In the genomic region with DNA sequence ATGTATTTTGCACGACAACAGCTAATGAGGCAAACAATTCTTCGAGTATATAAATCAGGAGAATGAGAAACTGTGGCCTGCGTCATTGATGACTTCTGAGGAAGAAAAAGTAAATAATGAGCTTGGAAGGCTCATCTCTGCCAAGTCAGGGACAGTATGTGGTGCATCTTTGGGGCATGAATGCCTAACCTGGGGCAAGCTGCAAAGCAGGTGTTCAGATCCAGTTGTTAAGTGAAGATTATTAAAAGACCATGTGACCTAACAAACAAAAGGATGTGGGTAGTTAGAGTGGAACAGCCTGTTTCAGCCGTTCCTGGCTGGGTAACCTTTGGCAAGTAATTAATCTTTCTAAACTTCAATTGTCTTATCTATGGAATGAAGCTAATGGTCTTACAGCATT, we compare ENCODE assay signal across 19 cellular contexts.
A peak's percentile ranks its signal among the peaks of the same experiment; 100 is the strongest.
DNase-seq lines count a peak whose midpoint lies in the region; ATAC-seq and TF ChIP-seq lines count a peak whose summit lies in the region.
"Had no signal": no experiment of that assay in that cellular context is flagged by ENCODE, and none has a peak within 500 bp of the region (broad histone marks: within the 10 kb centered on the region; RNA-seq: fewer than 3 reads in every experiment).

No MANE protein-coding gene starts in this region.

- H3K9me3 Mint-ChIP-seq in mesothelial cell of epicardium = no peaks in the 10 kb centered on the region
- H3K9me3 Mint-ChIP-seq: activated CD4-positive, alpha-beta T cell treated with anti-CD3 and anti-CD28 coated beads, Interleukin-2, amount 10 ng/mL, durations not matched to agents 24 days and 14 days; neural progenitor cell had no signal

- H3K36me3 ChIP-seq in adrenal gland (replicated peaks in 1 of 2) = no peaks in the 10 kb centered on the region
- H3K36me3 ChIP-seq: BE2C, neural progenitor cell had no signal

- no peak for TF ChIP-seq POLR2A in adrenal gland (IDR thresholded peaks at IDR 0.05)

- ATAC-seq in GM19328 (IDR thresholded peaks at IDR 0.05; ENCODE audit: unreplicated experiment) = no peak
- ATAC-seq: left cardiac atrium, psoas muscle had no signal

- peak overlapping the region; percentile 14 for H3K27ac Mint-ChIP-seq in mesothelial cell of epicardium
- H3K27ac Mint-ChIP-seq: activated CD4-positive, alpha-beta T cell treated with anti-CD3 and anti-CD28 coated beads, Interleukin-2, amount 10 ng/mL, durations not matched to agents 24 days and 14 days; neural progenitor cell had no signal

- peaks cover 1% of the 10 kb centered on the region for H3K27me3 Mint-ChIP-seq in mesothelial cell of epicardium (ENCODE audit: low read depth)

- no peaks in the 10 kb centered on the region for H3K9me3 ChIP-seq in adrenal gland (replicated peaks in 1 of 3)
- H3K9me3 ChIP-seq: BE2C, psoas muscle had no signal

- H3K4me1 Mint-ChIP-seq in mesothelial cell of epicardium = peaks cover 15% of the 10 kb centered on the region

- DNase-seq in NCI-H345 (lab: John Stamatoyannopoulos, UW) (peak; percentile 3), NCI-H345 treated with DMSO at 0.1 percent for 48 hours (lab: John Stamatoyannopoulos, UW; ENCODE audit: unreplicated experiment) (no peak), COLO668 (lab: John Stamatoyannopoulos, UW; ENCODE audit: unreplicated experiment) (peak; percentile 0), NCI-H748 treated with DMSO at 0.1 percent for 48 hours (lab: John Stamatoyannopoulos, UW) (peak; percentile 16), mesothelial cell of epicardium (ENCODE audit: low spot score in 2 of 2, unreplicated experiment in 2 of 2) (no peak), adrenal gland (no peak)
- DNase-seq in activated CD4-positive, CD25-positive, alpha-beta regulatory T cell (lab: John Stamatoyannopoulos, UW) = no peak
- DNase-seq: 8988T; activated CD4-positive, alpha-beta T cell treated with anti-CD3 and anti-CD28 coated beads, Interleukin-2, amount 10 ng/mL, durations not matched to agents 24 days and 14 days; BE2C; glutamatergic neuron; left cardiac atrium; NCI-H1694; NCI-H446 treated with DMSO at 0.1 percent for 48 hours; psoas muscle had no signal

- no peaks in the 10 kb centered on the region for H3K36me3 Mint-ChIP-seq in mesothelial cell of epicardium
- H3K36me3 Mint-ChIP-seq: neural progenitor cell had no signal

- TF ChIP-seq CTCF in mesothelial cell of epicardium (IDR thresholded peaks at IDR 0.05; ENCODE audit: unreplicated experiment) = no peak
- TF ChIP-seq CTCF in adrenal gland (IDR thresholded peaks at IDR 0.05) = no peak

- H3K4me3 ChIP-seq in adrenal gland = no peak overlapping the region
- H3K4me3 ChIP-seq: coronary artery, neural progenitor cell, psoas muscle had no signal

- no peaks in the 10 kb centered on the region for H3K27me3 ChIP-seq in adrenal gland
- H3K27me3 ChIP-seq: BE2C, neural progenitor cell had no signal

- H3K4me3 Mint-ChIP-seq in mesothelial cell of epicardium = no peak overlapping the region
- H3K4me3 Mint-ChIP-seq: activated CD4-positive, alpha-beta T cell treated with anti-CD3 and anti-CD28 coated beads, Interleukin-2, amount 10 ng/mL, durations not matched to agents 24 days and 14 days; neural progenitor cell had no signal

- H3K4me1 ChIP-seq in adrenal gland (replicated peaks in 1 of 2) = peaks cover 15 to 43% of the 10 kb centered on the region in 2 donors
- H3K4me1 ChIP-seq: BE2C, neural progenitor cell, psoas muscle had no signal

- intact Hi-C loops in adrenal gland (cut with DNase I) = loop anchor here in 1 of 2 donors (10.0 kb wide), 1 partner anchor 122 kb away; no protein-coding TSS in a partner anchor

- H3K27ac ChIP-seq in adrenal gland = peak overlapping the region in 2 of 5 donors; percentile 68 to 70
- H3K27ac ChIP-seq: HL-60, neural progenitor cell had no signal

- WGBS in adrenal gland, 4 donors = 51 to 60% (median 52%) methylated on average over 4 of the region's 4 CpGs

Comparison
In these comparisons a context has a peak if more than half of its experiments do, and no peak if none do; other contexts are left out.
1. DNase-seq: peak in NCI-H345 (single experiment), COLO668 (single experiment) and NCI-H748 treated with DMSO at 0.1 percent for 48 hours (single experiment); none in NCI-H345 treated with DMSO at 0.1 percent for 48 hours (single experiment), mesothelial cell of epicardium (0 of 2), activated CD4-positive, CD25-positive, alpha-beta regulatory T cell (0 of 4) and adrenal gland (0 of 7).